ENCODE assay signal across 12 cellular contexts in genomic region chr17:1435326-1435725, GRCh38.
"Had no signal": no experiment of that assay in that cellular context is flagged by ENCODE, and none has a peak within 500 bp of the region (broad histone marks: within the 10 kb centered on the region; RNA-seq: fewer than 3 reads in every experiment).

No MANE protein-coding gene starts in this region.

- H3K27ac Mint-ChIP-seq: activated CD8-positive, alpha-beta T cell treated with anti-CD3 and anti-CD28 coated beads, Interleukin-2, amount 10 ng/mL, durations not matched to agents 7 days and 5 days; stimulated activated naive B cell treated with anti-CD40 and anti-IgM and Interleukin-4, amounts not matched to agents 10 μg/mL and 1 μg/mL and 100 μg/mL, for 72 hours had no signal

- H3K27me3 Mint-ChIP-seq: naive B cell; stimulated activated naive B cell treated with anti-CD40 and anti-IgM and Interleukin-4, amounts not matched to agents 10 μg/mL and 1 μg/mL and 100 μg/mL, for 72 hours had no signal

- H3K9me3 Mint-ChIP-seq: naive B cell; stimulated activated naive B cell treated with anti-CD40 and anti-IgM and Interleukin-4, amounts not matched to agents 10 μg/mL and 1 μg/mL and 100 μg/mL, for 72 hours had no signal

- H3K27ac ChIP-seq: ascending aorta had no signal

- ATAC-seq: activated CD8-positive, alpha-beta T cell treated with anti-CD3 and anti-CD28 coated beads, Interleukin-2, amount 10 ng/mL, durations not matched to agents 7 days and 5 days; esophagus mucosa; left lobe of liver; stimulated activated naive B cell treated with anti-CD40 and anti-IgM and Interleukin-4, amounts not matched to agents 10 μg/mL and 1 μg/mL and 100 μg/mL, for 72 hours had no signal

- DNase-seq: activated CD8-positive, alpha-beta memory T cell treated with anti-CD3 and anti-CD28 coated beads, Interleukin-2, amount 50 U/mL, for 4 hours; activated CD8-positive, alpha-beta T cell treated with anti-CD3 and anti-CD28 coated beads, Interleukin-2, amount 10 ng/mL, durations not matched to agents 7 days and 5 days; activated gamma-delta T cell; activated T-cell treated with anti-CD3 and anti-CD28 coated beads, Interleukin-2, amount 50 U/mL, for 48 hours; naive B cell; stimulated activated CD4-positive, alpha-beta T cell treated with anti-CD3 and anti-CD28 coated beads, Interleukin-15, amount 100 ng/mL, for 24 hours; stimulated activated CD4-positive, alpha-beta T cell treated with anti-CD3 and anti-CD28 coated beads, Interleukin-4, amount 100 ng/mL, for 1 hour; stimulated activated naive B cell treated with anti-CD40 and anti-IgM and Interleukin-4, amounts not matched to agents 10 μg/mL and 1 μg/mL and 100 μg/mL, for 72 hours; transverse colon had no signal

- H3K27me3 ChIP-seq: ascending aorta, transverse colon had no signal

- H3K4me3 Mint-ChIP-seq: activated CD8-positive, alpha-beta T cell treated with anti-CD3 and anti-CD28 coated beads, Interleukin-2, amount 10 ng/mL, durations not matched to agents 7 days and 5 days; naive B cell; stimulated activated naive B cell treated with anti-CD40 and anti-IgM and Interleukin-4, amounts not matched to agents 10 μg/mL and 1 μg/mL and 100 μg/mL, for 72 hours had no signal

- H3K4me3 ChIP-seq: ascending aorta, transverse colon had no signal

- H3K9me3 ChIP-seq: ascending aorta, transverse colon had no signal
